In genomic region chr19:23318143-23318542, GRCh38 we compare ENCODE assay signal across 24 cellular contexts.
DNase-seq lines count a peak whose midpoint lies in the region; ATAC-seq and TF ChIP-seq lines count a peak whose summit lies in the region.
"Had no signal": no experiment of that assay in that cellular context is flagged by ENCODE, and none has a peak within 500 bp of the region (broad histone marks: within the 10 kb centered on the region; RNA-seq: fewer than 3 reads in every experiment).

No MANE protein-coding gene starts in this region.

- TF ChIP-seq CTCF in fibroblast of mammary gland (conservative IDR thresholded peaks at IDR 0.05; ENCODE audit: control insufficient read depth, insufficient read depth, low read depth, low read length): no peak

- H3K4me3 Mint-ChIP-seq in stimulated activated memory B cell treated with anti-CD40 and anti-IgM and Interleukin-4, amounts not matched to agents 10 μg/mL and 1 μg/mL and 100 μg/mL, for 72 hours: no peak overlapping the region
- H3K4me3 Mint-ChIP-seq: brain; CD4-positive, CD25-positive, alpha-beta regulatory T cell; immature natural killer cell; naive thymus-derived CD8-positive, alpha-beta T cell had no signal

- H3K4me1 Mint-ChIP-seq in stimulated activated memory B cell treated with anti-CD40 and anti-IgM and Interleukin-4, amounts not matched to agents 10 μg/mL and 1 μg/mL and 100 μg/mL, for 72 hours: no peaks in the 10 kb centered on the region
- H3K4me1 Mint-ChIP-seq: brain; CD4-positive, CD25-positive, alpha-beta regulatory T cell; immature natural killer cell had no signal

- no peaks in the 10 kb centered on the region for H3K27me3 Mint-ChIP-seq in stimulated activated memory B cell treated with anti-CD40 and anti-IgM and Interleukin-4, amounts not matched to agents 10 μg/mL and 1 μg/mL and 100 μg/mL, for 72 hours
- H3K27me3 Mint-ChIP-seq: brain; CD4-positive, CD25-positive, alpha-beta regulatory T cell; naive thymus-derived CD8-positive, alpha-beta T cell had no signal

- H3K36me3 Mint-ChIP-seq in stimulated activated memory B cell treated with anti-CD40 and anti-IgM and Interleukin-4, amounts not matched to agents 10 μg/mL and 1 μg/mL and 100 μg/mL, for 72 hours: peaks cover 2% of the 10 kb centered on the region
- H3K36me3 Mint-ChIP-seq: CD4-positive, CD25-positive, alpha-beta regulatory T cell; immature natural killer cell had no signal

- DNase-seq in activated CD4-positive, CD25-positive, alpha-beta regulatory T cell treated with anti-CD3 and anti-CD28 coated beads, Interleukin-2, amount 50 U/mL, for 72 hours: no peak
- DNase-seq in stimulated activated CD4-positive, alpha-beta T cell treated with anti-CD3 and anti-CD28 coated beads, Interleukin-1b, Interleukin-23, amount 100 ng/mL, for 48 hours: peak; percentile 5
- DNase-seq in stimulated activated CD4-positive, alpha-beta T cell treated with anti-CD3 and anti-CD28 coated beads, Interleukin-2, amount 100 ng/mL, for 48 hours: no peak
- peak; percentile 17 for DNase-seq in fibroblast of mammary gland (ENCODE audit: low read depth)
- no peak for DNase-seq in NCI-H2081 treated with DMSO at 0.1 percent for 48 hours (lab: John Stamatoyannopoulos, UW)
- DNase-seq: activated effector memory CD4-positive, alpha-beta T cell treated with Interleukin-2 at 50 U/mL for 16 hours; adrenal gland; CD4-positive, CD25-positive, alpha-beta regulatory T cell; effector CD4-positive, alpha-beta T cell; HCEC 1CT; hippocampal formation; immature natural killer cell; left ventricle myocardium inferior; midbrain; naive thymus-derived CD8-positive, alpha-beta T cell; NCI-H1105 treated with DMSO at 0.1 percent for 48 hours; NCI-H2081; occipital lobe; small intestine; transverse colon had no signal

- ATAC-seq in activated CD4-positive, CD25-positive, alpha-beta regulatory T cell treated with anti-CD3 and anti-CD28 coated beads, Interleukin-2, amount 50 U/mL, for 24 hours: peak; percentile 79 to 88
- no peak for ATAC-seq in stimulated activated memory B cell treated with anti-CD40 and anti-IgM and Interleukin-4, amounts not matched to agents 10 μg/mL and 1 μg/mL and 100 μg/mL, for 72 hours
- no peak for ATAC-seq in GM21360 (IDR thresholded peaks at IDR 0.05; ENCODE audit: unreplicated experiment)
- ATAC-seq: naive thymus-derived CD8-positive, alpha-beta T cell had no signal

- no peak overlapping the region for H3K4me3 ChIP-seq in fibroblast of mammary gland (ENCODE audit: control insufficient read depth, low read depth, low read length)
- H3K4me3 ChIP-seq: adrenal gland, left ventricle myocardium inferior, transverse colon had no signal

- H3K27ac Mint-ChIP-seq in stimulated activated memory B cell treated with anti-CD40 and anti-IgM and Interleukin-4, amounts not matched to agents 10 μg/mL and 1 μg/mL and 100 μg/mL, for 72 hours: no peak overlapping the region
- H3K27ac Mint-ChIP-seq: CD4-positive, CD25-positive, alpha-beta regulatory T cell; immature natural killer cell; naive thymus-derived CD8-positive, alpha-beta T cell had no signal

- H3K9me3 Mint-ChIP-seq in stimulated activated memory B cell treated with anti-CD40 and anti-IgM and Interleukin-4, amounts not matched to agents 10 μg/mL and 1 μg/mL and 100 μg/mL, for 72 hours: peaks cover 14% of the 10 kb centered on the region

Comparison
In these comparisons a context has a peak if more than half of its experiments do, and no peak if none do; other contexts are left out.
1. DNase-seq: peak in stimulated activated CD4-positive, alpha-beta T cell treated with anti-CD3 and anti-CD28 coated beads, Interleukin-1b, Interleukin-23, amount 100 ng/mL, for 48 hours (single experiment) and fibroblast of mammary gland (single experiment); none in activated CD4-positive, CD25-positive, alpha-beta regulatory T cell treated with anti-CD3 and anti-CD28 coated beads, Interleukin-2, amount 50 U/mL, for 72 hours (single experiment), stimulated activated CD4-positive, alpha-beta T cell treated with anti-CD3 and anti-CD28 coated beads, Interleukin-2, amount 100 ng/mL, for 48 hours (0 of 2) and NCI-H2081 treated with DMSO at 0.1 percent for 48 hours (single experiment).
2. ATAC-seq: peak in activated CD4-positive, CD25-positive, alpha-beta regulatory T cell treated with anti-CD3 and anti-CD28 coated beads, Interleukin-2, amount 50 U/mL, for 24 hours (2 of 2); none in stimulated activated memory B cell treated with anti-CD40 and anti-IgM and Interleukin-4, amounts not matched to agents 10 μg/mL and 1 μg/mL and 100 μg/mL, for 72 hours (single experiment) and GM21360 (single experiment).